Comparison of ENCODE assay signal across 29 cellular contexts in genomic region chr6:157478926-157479325, GRCh38.
"Had no signal": no experiment of that assay in that cellular context is flagged by ENCODE, and none has a peak within 500 bp of the region (broad histone marks: within the 10 kb centered on the region; RNA-seq: fewer than 3 reads in every experiment).

No MANE protein-coding gene starts in this region.

- FAIRE-seq: keratinocyte had no signal

- H3K9me3 ChIP-seq: gastroesophageal sphincter, neutrophil, ovary, psoas muscle, suprapubic skin, tibial artery, upper lobe of right lung had no signal

- ATAC-seq: activated CD4-positive, alpha-beta T cell treated with anti-CD3 and anti-CD28 coated beads for 36 hours; activated CD8-positive, alpha-beta T cell treated with anti-CD3 and anti-CD28 coated beads, Interleukin-2, amount 10 ng/mL, durations not matched to agents 7 days and 5 days; effector memory CD8-positive, alpha-beta T cell; gastroesophageal sphincter; left cardiac atrium; stimulated activated naive B cell treated with anti-CD40 and anti-IgM and Interleukin-4, amounts not matched to agents 10 μg/mL and 1 μg/mL and 100 μg/mL, for 72 hours; T-helper 17 cell; upper lobe of right lung had no signal

- H3K27ac ChIP-seq: cardiac muscle cell, coronary artery, dorsolateral prefrontal cortex, gastroesophageal sphincter, hepatocyte, neutrophil, ovary, psoas muscle, suprapubic skin, tibial artery, upper lobe of right lung had no signal

- DNase-seq: activated B cell treated with CpG ODN at 0.5 μM for 24 hours; activated CD4-positive, alpha-beta T cell treated with anti-CD3 and anti-CD28 coated beads for 36 hours; activated CD8-positive, alpha-beta T cell treated with anti-CD3 and anti-CD28 coated beads, Interleukin-2, amount 10 ng/mL, durations not matched to agents 7 days and 5 days; activated effector memory CD4-positive, alpha-beta T cell treated with Interleukin-2 at 50 U/mL for 16 hours; activated naive CD4-positive, alpha-beta T cell treated with Interleukin-2 at 50 U/mL for 16 hours; anterior cingulate cortex; dorsolateral prefrontal cortex; effector memory CD8-positive, alpha-beta T cell; erythroblast; left cardiac atrium; mammary epithelial cell; nephron progenitor cell; ovary; psoas muscle; stimulated activated CD4-positive, alpha-beta T cell treated with anti-CD3 and anti-CD28 coated beads, Interleukin-15, amount 100 ng/mL, for 24 hours; stimulated activated CD4-positive, alpha-beta T cell treated with anti-CD3 and anti-CD28 coated beads, Interleukin-2, amount 100 ng/mL, for 24 hours; stimulated activated naive B cell treated with anti-CD40 and anti-IgM and Interleukin-4, amounts not matched to agents 10 μg/mL and 1 μg/mL and 100 μg/mL, for 72 hours; T-helper 17 cell; T1000; tibial artery; upper lobe of right lung had no signal

- H3K4me3 ChIP-seq: cardiac muscle cell, coronary artery, dorsolateral prefrontal cortex, gastroesophageal sphincter, hepatocyte, ovary, psoas muscle, smooth muscle cell, suprapubic skin, tibial artery, upper lobe of right lung had no signal

- H3K27me3 ChIP-seq: cardiac muscle cell, dorsolateral prefrontal cortex, gastroesophageal sphincter, hepatocyte, neutrophil, ovary, suprapubic skin, tibial artery, upper lobe of right lung had no signal

- H3K4me1 ChIP-seq: gastroesophageal sphincter, psoas muscle, suprapubic skin, tibial artery, upper lobe of right lung had no signal

- H3K36me3 ChIP-seq: cardiac muscle cell, gastroesophageal sphincter, neutrophil, ovary, suprapubic skin, tibial artery, upper lobe of right lung had no signal
